1 cellular context compared by ENCODE assay signal in the genomic region with DNA sequence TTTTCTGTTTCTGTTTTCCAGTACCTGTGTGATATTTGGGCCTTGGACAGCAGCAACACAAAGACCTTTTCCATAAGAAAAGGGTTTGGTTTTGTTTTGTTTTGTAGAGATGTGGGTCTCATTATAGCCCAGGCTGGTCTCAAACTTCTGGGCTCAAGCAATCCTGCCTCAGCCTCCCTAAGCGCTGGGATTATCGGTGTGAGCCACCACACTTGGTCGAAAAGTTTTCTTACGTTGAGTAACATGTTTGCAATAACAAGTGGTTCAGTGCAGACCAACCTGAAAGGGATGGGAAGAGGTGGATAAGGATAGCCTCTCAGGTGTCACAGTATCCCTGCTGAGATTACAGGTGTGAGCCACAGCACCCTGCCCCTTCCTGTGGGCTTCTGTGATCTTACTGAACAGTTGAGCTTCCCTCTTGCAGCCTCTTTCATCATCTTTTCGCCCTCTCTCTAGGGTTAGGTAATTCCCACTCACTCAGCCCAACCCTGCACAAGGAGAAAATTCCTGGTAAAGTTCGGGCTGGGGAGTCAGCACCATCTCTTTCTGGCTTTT.
TF ChIP-seq lines count a peak whose summit lies in the region.

No MANE protein-coding gene starts in this region.

TF ChIP-seq in K562, 482 proteins besides CTCF, POLR2A, EP300 and RAD21 (continued from another document and continues in another):
- TF ChIP-seq, protein P1, sequence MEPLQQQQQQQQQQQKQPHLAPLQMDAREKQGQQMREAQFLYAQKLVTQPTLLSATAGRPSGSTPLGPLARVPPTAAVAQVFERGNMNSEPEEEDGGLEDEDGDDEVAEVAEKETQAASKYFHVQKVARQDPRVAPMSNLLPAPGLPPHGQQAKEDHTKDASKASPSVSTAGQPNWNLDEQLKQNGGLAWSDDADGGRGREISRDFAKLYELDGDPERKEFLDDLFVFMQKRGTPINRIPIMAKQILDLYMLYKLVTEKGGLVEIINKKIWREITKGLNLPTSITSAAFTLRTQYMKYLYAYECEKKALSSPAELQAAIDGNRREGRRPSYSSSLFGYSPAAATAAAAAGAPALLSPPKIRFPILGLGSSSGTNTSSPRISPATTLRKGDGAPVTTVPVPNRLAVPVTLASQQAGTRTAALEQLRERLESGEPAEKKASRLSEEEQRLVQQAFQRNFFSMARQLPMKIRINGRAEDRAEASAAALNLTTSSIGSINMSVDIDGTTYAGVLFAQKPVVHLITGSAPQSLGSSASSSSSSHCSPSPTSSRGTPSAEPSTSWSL (CRISPR knock-in tag; IDR thresholded peaks at IDR 0.05; ENCODE audit: borderline replicate concordance) = no peak
- no peak for TF ChIP-seq PCBP2 (IDR thresholded peaks at IDR 0.05; ENCODE audit: low read depth, low read length, poor library complexity, severe bottlenecking)
- TF ChIP-seq NFE2L1 (tag; IDR thresholded peaks at IDR 0.05; ENCODE audit: borderline replicate concordance, low read depth) = no peak
- no peak for TF ChIP-seq NFYB (IDR thresholded peaks at IDR 0.05; ENCODE audit: extremely low read depth, insufficient read length)
- no peak; the same call in 1 of the 2 replicates for TF ChIP-seq OTX1 (CRISPR knock-in tag; IDR thresholded peaks at IDR 0.05)
- no peak; the same call in 1 of the 2 replicates for TF ChIP-seq POLR2AphosphoS5 (IDR thresholded peaks at IDR 0.05; ENCODE audit: control insufficient read depth, insufficient read depth, low read depth, low read length)
- TF ChIP-seq, protein P2, sequence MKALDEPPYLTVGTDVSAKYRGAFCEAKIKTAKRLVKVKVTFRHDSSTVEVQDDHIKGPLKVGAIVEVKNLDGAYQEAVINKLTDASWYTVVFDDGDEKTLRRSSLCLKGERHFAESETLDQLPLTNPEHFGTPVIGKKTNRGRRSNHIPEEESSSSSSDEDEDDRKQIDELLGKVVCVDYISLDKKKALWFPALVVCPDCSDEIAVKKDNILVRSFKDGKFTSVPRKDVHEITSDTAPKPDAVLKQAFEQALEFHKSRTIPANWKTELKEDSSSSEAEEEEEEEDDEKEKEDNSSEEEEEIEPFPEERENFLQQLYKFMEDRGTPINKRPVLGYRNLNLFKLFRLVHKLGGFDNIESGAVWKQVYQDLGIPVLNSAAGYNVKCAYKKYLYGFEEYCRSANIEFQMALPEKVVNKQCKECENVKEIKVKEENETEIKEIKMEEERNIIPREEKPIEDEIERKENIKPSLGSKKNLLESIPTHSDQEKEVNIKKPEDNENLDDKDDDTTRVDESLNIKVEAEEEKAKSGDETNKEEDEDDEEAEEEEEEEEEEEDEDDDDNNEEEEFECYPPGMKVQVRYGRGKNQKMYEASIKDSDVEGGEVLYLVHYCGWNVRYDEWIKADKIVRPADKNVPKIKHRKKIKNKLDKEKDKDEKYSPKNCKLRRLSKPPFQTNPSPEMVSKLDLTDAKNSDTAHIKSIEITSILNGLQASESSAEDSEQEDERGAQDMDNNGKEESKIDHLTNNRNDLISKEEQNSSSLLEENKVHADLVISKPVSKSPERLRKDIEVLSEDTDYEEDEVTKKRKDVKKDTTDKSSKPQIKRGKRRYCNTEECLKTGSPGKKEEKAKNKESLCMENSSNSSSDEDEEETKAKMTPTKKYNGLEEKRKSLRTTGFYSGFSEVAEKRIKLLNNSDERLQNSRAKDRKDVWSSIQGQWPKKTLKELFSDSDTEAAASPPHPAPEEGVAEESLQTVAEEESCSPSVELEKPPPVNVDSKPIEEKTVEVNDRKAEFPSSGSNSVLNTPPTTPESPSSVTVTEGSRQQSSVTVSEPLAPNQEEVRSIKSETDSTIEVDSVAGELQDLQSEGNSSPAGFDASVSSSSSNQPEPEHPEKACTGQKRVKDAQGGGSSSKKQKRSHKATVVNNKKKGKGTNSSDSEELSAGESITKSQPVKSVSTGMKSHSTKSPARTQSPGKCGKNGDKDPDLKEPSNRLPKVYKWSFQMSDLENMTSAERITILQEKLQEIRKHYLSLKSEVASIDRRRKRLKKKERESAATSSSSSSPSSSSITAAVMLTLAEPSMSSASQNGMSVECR (CRISPR knock-in tag; IDR thresholded peaks at IDR 0.05) = no peak
- no peak for TF ChIP-seq NR4A1 (CRISPR knock-in tag; IDR thresholded peaks at IDR 0.05)
- peak; percentile 95 for TF ChIP-seq NR4A1 (tag; IDR thresholded peaks at IDR 0.05)
- no peak for TF ChIP-seq KAT2B (IDR thresholded peaks at IDR 0.05; ENCODE audit: low read depth, low read length)
- peak; percentile 37; the same call in 1 of the 2 replicates for TF ChIP-seq TAF7 (tag; IDR thresholded peaks at IDR 0.05)
- TF ChIP-seq, protein P3, sequence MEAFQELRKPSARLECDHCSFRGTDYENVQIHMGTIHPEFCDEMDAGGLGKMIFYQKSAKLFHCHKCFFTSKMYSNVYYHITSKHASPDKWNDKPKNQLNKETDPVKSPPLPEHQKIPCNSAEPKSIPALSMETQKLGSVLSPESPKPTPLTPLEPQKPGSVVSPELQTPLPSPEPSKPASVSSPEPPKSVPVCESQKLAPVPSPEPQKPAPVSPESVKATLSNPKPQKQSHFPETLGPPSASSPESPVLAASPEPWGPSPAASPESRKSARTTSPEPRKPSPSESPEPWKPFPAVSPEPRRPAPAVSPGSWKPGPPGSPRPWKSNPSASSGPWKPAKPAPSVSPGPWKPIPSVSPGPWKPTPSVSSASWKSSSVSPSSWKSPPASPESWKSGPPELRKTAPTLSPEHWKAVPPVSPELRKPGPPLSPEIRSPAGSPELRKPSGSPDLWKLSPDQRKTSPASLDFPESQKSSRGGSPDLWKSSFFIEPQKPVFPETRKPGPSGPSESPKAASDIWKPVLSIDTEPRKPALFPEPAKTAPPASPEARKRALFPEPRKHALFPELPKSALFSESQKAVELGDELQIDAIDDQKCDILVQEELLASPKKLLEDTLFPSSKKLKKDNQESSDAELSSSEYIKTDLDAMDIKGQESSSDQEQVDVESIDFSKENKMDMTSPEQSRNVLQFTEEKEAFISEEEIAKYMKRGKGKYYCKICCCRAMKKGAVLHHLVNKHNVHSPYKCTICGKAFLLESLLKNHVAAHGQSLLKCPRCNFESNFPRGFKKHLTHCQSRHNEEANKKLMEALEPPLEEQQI (IDR thresholded peaks at IDR 0.05) = no peak
- peak; percentile 32; the same call in 1 of the 2 replicates for TF ChIP-seq PTRF (tag; IDR thresholded peaks at IDR 0.05)
- no peak for TF ChIP-seq NR3C1 (CRISPR knock-in tag; IDR thresholded peaks at IDR 0.05)
- TF ChIP-seq, protein P4, sequence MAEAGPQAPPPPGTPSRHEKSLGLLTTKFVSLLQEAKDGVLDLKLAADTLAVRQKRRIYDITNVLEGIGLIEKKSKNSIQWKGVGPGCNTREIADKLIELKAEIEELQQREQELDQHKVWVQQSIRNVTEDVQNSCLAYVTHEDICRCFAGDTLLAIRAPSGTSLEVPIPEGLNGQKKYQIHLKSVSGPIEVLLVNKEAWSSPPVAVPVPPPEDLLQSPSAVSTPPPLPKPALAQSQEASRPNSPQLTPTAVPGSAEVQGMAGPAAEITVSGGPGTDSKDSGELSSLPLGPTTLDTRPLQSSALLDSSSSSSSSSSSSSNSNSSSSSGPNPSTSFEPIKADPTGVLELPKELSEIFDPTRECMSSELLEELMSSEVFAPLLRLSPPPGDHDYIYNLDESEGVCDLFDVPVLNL (CRISPR knock-in tag; IDR thresholded peaks at IDR 0.05; ENCODE audit: low read depth) = no peak
- TF ChIP-seq, protein P5, sequence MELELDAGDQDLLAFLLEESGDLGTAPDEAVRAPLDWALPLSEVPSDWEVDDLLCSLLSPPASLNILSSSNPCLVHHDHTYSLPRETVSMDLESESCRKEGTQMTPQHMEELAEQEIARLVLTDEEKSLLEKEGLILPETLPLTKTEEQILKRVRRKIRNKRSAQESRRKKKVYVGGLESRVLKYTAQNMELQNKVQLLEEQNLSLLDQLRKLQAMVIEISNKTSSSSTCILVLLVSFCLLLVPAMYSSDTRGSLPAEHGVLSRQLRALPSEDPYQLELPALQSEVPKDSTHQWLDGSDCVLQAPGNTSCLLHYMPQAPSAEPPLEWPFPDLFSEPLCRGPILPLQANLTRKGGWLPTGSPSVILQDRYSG (tag; conservative IDR thresholded peaks at IDR 0.05; ENCODE audit: low read depth) = no peak
- peak; percentile 84; the same call in 1 of the 2 replicates for TF ChIP-seq SOX6 (IDR thresholded peaks at IDR 0.05)
- TF ChIP-seq NFE2 (IDR thresholded peaks at IDR 0.05; ENCODE audit: low read depth) = no peak
- peak; percentile 80; the same call in 1 of the 2 replicates for TF ChIP-seq ZNF311 (CRISPR knock-in tag; IDR thresholded peaks at IDR 0.05)
- no peak for TF ChIP-seq KLF10 (CRISPR knock-in tag; IDR thresholded peaks at IDR 0.05)
- no peak for TF ChIP-seq E2F3 (CRISPR knock-in tag; IDR thresholded peaks at IDR 0.05)
- TF ChIP-seq WHSC1 (IDR thresholded peaks at IDR 0.05; ENCODE audit: low read length) = peak; percentile 88
- TF ChIP-seq ZNF124 (CRISPR knock-in tag; IDR thresholded peaks at IDR 0.05) = no peak
- TF ChIP-seq PHF8 (IDR thresholded peaks at IDR 0.05; ENCODE audit: borderline replicate concordance, low read length) = no peak
- TF ChIP-seq, protein P6, sequence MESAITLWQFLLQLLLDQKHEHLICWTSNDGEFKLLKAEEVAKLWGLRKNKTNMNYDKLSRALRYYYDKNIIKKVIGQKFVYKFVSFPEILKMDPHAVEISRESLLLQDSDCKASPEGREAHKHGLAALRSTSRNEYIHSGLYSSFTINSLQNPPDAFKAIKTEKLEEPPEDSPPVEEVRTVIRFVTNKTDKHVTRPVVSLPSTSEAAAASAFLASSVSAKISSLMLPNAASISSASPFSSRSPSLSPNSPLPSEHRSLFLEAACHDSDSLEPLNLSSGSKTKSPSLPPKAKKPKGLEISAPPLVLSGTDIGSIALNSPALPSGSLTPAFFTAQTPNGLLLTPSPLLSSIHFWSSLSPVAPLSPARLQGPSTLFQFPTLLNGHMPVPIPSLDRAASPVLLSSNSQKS (CRISPR knock-in tag; IDR thresholded peaks at IDR 0.05) = no peak
- no peak for TF ChIP-seq PTBP1 (IDR thresholded peaks at IDR 0.05; ENCODE audit: low read depth, low read length)
- TF ChIP-seq SREBF1 (IDR thresholded peaks at IDR 0.05; ENCODE audit: borderline replicate concordance, low read depth, low read length) = no peak
- peak; percentile 49; the same call in 1 of the 2 replicates for TF ChIP-seq DDX20 (tag; IDR thresholded peaks at IDR 0.05; ENCODE audit: low read depth)
- TF ChIP-seq, protein P7, sequence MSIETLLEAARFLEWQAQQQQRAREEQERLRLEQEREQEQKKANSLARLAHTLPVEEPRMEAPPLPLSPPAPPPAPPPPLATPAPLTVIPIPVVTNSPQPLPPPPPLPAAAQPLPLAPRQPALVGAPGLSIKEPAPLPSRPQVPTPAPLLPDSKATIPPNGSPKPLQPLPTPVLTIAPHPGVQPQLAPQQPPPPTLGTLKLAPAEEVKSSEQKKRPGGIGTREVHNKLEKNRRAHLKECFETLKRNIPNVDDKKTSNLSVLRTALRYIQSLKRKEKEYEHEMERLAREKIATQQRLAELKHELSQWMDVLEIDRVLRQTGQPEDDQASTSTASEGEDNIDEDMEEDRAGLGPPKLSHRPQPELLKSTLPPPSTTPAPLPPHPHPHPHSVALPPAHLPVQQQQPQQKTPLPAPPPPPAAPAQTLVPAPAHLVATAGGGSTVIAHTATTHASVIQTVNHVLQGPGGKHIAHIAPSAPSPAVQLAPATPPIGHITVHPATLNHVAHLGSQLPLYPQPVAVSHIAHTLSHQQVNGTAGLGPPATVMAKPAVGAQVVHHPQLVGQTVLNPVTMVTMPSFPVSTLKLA (conservative IDR thresholded peaks at IDR 0.05) = no peak
- TF ChIP-seq NCOR1 (IDR thresholded peaks at IDR 0.05) = no peak
- peak; percentile 84; the same call in 1 of the 2 replicates for TF ChIP-seq ZNF165 (CRISPR knock-in tag; IDR thresholded peaks at IDR 0.05; ENCODE audit: borderline replicate concordance)
- TF ChIP-seq, protein P8, sequence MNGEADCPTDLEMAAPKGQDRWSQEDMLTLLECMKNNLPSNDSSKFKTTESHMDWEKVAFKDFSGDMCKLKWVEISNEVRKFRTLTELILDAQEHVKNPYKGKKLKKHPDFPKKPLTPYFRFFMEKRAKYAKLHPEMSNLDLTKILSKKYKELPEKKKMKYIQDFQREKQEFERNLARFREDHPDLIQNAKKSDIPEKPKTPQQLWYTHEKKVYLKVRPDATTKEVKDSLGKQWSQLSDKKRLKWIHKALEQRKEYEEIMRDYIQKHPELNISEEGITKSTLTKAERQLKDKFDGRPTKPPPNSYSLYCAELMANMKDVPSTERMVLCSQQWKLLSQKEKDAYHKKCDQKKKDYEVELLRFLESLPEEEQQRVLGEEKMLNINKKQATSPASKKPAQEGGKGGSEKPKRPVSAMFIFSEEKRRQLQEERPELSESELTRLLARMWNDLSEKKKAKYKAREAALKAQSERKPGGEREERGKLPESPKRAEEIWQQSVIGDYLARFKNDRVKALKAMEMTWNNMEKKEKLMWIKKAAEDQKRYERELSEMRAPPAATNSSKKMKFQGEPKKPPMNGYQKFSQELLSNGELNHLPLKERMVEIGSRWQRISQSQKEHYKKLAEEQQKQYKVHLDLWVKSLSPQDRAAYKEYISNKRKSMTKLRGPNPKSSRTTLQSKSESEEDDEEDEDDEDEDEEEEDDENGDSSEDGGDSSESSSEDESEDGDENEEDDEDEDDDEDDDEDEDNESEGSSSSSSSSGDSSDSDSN (IDR thresholded peaks at IDR 0.05; ENCODE audit: borderline replicate concordance in 1 of 2, low read depth in 2 of 2, low read length in 2 of 2) = no peak
- TF ChIP-seq RBM39 (optimal IDR thresholded peaks at IDR 0.05; ENCODE audit: low read depth, low read length) = no peak
- TF ChIP-seq ZNF232 (CRISPR knock-in tag; IDR thresholded peaks at IDR 0.05) = no peak
- TF ChIP-seq MXI1 (IDR thresholded peaks at IDR 0.05; ENCODE audit: low read depth, low read length) = no peak
- TF ChIP-seq, protein P9, sequence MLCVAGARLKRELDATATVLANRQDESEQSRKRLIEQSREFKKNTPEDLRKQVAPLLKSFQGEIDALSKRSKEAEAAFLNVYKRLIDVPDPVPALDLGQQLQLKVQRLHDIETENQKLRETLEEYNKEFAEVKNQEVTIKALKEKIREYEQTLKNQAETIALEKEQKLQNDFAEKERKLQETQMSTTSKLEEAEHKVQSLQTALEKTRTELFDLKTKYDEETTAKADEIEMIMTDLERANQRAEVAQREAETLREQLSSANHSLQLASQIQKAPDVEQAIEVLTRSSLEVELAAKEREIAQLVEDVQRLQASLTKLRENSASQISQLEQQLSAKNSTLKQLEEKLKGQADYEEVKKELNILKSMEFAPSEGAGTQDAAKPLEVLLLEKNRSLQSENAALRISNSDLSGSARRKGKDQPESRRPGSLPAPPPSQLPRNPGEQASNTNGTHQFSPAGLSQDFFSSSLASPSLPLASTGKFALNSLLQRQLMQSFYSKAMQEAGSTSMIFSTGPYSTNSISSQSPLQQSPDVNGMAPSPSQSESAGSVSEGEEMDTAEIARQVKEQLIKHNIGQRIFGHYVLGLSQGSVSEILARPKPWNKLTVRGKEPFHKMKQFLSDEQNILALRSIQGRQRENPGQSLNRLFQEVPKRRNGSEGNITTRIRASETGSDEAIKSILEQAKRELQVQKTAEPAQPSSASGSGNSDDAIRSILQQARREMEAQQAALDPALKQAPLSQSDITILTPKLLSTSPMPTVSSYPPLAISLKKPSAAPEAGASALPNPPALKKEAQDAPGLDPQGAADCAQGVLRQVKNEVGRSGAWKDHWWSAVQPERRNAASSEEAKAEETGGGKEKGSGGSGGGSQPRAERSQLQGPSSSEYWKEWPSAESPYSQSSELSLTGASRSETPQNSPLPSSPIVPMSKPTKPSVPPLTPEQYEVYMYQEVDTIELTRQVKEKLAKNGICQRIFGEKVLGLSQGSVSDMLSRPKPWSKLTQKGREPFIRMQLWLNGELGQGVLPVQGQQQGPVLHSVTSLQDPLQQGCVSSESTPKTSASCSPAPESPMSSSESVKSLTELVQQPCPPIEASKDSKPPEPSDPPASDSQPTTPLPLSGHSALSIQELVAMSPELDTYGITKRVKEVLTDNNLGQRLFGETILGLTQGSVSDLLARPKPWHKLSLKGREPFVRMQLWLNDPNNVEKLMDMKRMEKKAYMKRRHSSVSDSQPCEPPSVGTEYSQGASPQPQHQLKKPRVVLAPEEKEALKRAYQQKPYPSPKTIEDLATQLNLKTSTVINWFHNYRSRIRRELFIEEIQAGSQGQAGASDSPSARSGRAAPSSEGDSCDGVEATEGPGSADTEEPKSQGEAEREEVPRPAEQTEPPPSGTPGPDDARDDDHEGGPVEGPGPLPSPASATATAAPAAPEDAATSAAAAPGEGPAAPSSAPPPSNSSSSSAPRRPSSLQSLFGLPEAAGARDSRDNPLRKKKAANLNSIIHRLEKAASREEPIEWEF (CRISPR knock-in tag; IDR thresholded peaks at IDR 0.05) = no peak
